ENCODE assay signal across 8 cellular contexts in genomic region chr1:93178418-93178817, GRCh38. TPM values are rescaled to one million over a fixed set of nuclear protein-coding genes. Genes with fewer than 3 reads are reported as not detected.
A peak's percentile ranks its signal among the peaks of the same experiment; 100 is the strongest.
DNase-seq lines count a peak whose midpoint lies in the region; ATAC-seq and TF ChIP-seq lines count a peak whose summit lies in the region.

No MANE protein-coding gene starts in this region.

- H3K36me3 ChIP-seq in ES-I3 (ENCODE audit: insufficient read depth, low read length): no peaks in the 10 kb centered on the region
- peaks cover 12% of the 10 kb centered on the region for H3K36me3 ChIP-seq in PC-3 (ENCODE audit: low read depth, low read length)
- peaks cover 3% of the 10 kb centered on the region for H3K36me3 ChIP-seq in rectal smooth muscle tissue (ENCODE audit: control insufficient read depth, insufficient read depth, low read length)

- H3K27me3 ChIP-seq in PC-3 (ENCODE audit: low read length): no peaks in the 10 kb centered on the region
- H3K27me3 ChIP-seq in rectal smooth muscle tissue (ENCODE audit: control insufficient read depth, insufficient read depth, low read length): no peaks in the 10 kb centered on the region

- no TSS peak for BruUV-seq in PC-3 (replicated peaks; lab: Mats Ljungman, UMichigan)

- H3K9me2 ChIP-seq in PC-3 (replicated peaks; ENCODE audit: low read length): no peaks in the 10 kb centered on the region

- H3F3A ChIP-seq in PC-3 (ENCODE audit: low read length, unreplicated experiment): no peaks in the 10 kb centered on the region

- H3K4me1 ChIP-seq in ES-I3 (ENCODE audit: insufficient read depth, low read length) (no peaks in the 10 kb centered on the region; the same call in 1 of the 2 replicates), PC-3 (ENCODE audit: insufficient read depth, low read length) (peaks cover 22% of the 10 kb centered on the region), rectal smooth muscle tissue (ENCODE audit: control insufficient read depth, insufficient read depth, low read length) (peaks cover 5% of the 10 kb centered on the region)

- POLR2A ChIA-PET in PC-3 (lab: Charles Lee; ENCODE audit: unreplicated experiment): interaction anchor here (0.6 kb wide), 2 partner anchors 98 to 859 kb away, joined by 3 to 4 read pairs; no protein-coding TSS in a partner anchor

- CTCF ChIA-PET in PC-3 (lab: Charles Lee): no interaction called here

- H3K4me2 ChIP-seq in PC-3 (ENCODE audit: low read length): peak overlapping the region; percentile 97

- H3K4me3 ChIP-seq in PC-3 (ENCODE audit: low read length): peak overlapping the region; percentile 93
- peak overlapping the region; percentile 97 for H3K4me3 ChIP-seq in epithelial cell of esophagus (ENCODE audit: low read length)
- H3K4me3 ChIP-seq in rectal smooth muscle tissue (ENCODE audit: low read length): peak overlapping the region; percentile 99

- H2AFZ ChIP-seq in PC-3 (ENCODE audit: low read length): no peak overlapping the region

- intact Hi-C loops in PC-3 (cut with micrococcal nuclease): no loop called here

- H4K20me1 ChIP-seq in PC-3 (ENCODE audit: low read length): peaks cover 41% of the 10 kb centered on the region

- H3K79me2 ChIP-seq in PC-3 (ENCODE audit: low read length): peaks cover 90% of the 10 kb centered on the region

- no peaks in the 10 kb centered on the region for H3K9me3 ChIP-seq in ES-I3 (ENCODE audit: control insufficient read depth, insufficient read depth, low read length)
- H3K9me3 ChIP-seq in PC-3 (ENCODE audit: low read length): no peaks in the 10 kb centered on the region

- DNase-seq in PC-3 (no peak), epithelial cell of esophagus (ENCODE audit: low read depth) (no peak), activated gamma-delta T cell (lab: John Stamatoyannopoulos, UW) (no peak), nucleus accumbens (lab: John Stamatoyannopoulos, UW) (no peak)
- DNase-seq in activated CD4-positive, CD25-positive, alpha-beta regulatory T cell (lab: John Stamatoyannopoulos, UW): no peak

- peak overlapping the region; percentile 98; the same call in 1 of the 2 replicates for H3K27ac ChIP-seq in PC-3 (ENCODE audit: low read length)
- peak overlapping the region; percentile 37 for H3K27ac ChIP-seq in rectal smooth muscle tissue (ENCODE audit: low read depth, low read length)

- ATAC-seq in PC-3: no peak
- ATAC-seq in GM21825 (IDR thresholded peaks at IDR 0.05; ENCODE audit: unreplicated experiment): no peak

- H3K9ac ChIP-seq in ES-I3 (ENCODE audit: low read depth, low read length) (peak overlapping the region; percentile 63; the same call in 1 of the 2 replicates), PC-3 (ENCODE audit: low read length) (peak overlapping the region; percentile 98), rectal smooth muscle tissue (ENCODE audit: low read length) (no peak overlapping the region)

- no peak for TF ChIP-seq CTCF in PC-3 (conservative IDR thresholded peaks at IDR 0.05; ENCODE audit: low read depth, low read length)
- no peak for TF ChIP-seq CTCF in epithelial cell of esophagus (IDR thresholded peaks at IDR 0.05; ENCODE audit: insufficient read depth, low read depth, low read length, missing control alignments)

RNA-seq across cellular contexts. Expression of gene TMED5, which starts 1.8 kb away (rescaled TPM):
- total RNA-seq in PC-3 (2014; rRNA removed): 51.6 and 59.2 TPM in 2 replicates

RNA-seq across cellular contexts. Expression of gene CCDC18, which starts 2.1 kb away (rescaled TPM):
- total RNA-seq in PC-3 (2014; rRNA removed): 8.8 and 18.9 TPM in 2 replicates
